9 cellular contexts compared by ENCODE assay signal in the genomic region with DNA sequence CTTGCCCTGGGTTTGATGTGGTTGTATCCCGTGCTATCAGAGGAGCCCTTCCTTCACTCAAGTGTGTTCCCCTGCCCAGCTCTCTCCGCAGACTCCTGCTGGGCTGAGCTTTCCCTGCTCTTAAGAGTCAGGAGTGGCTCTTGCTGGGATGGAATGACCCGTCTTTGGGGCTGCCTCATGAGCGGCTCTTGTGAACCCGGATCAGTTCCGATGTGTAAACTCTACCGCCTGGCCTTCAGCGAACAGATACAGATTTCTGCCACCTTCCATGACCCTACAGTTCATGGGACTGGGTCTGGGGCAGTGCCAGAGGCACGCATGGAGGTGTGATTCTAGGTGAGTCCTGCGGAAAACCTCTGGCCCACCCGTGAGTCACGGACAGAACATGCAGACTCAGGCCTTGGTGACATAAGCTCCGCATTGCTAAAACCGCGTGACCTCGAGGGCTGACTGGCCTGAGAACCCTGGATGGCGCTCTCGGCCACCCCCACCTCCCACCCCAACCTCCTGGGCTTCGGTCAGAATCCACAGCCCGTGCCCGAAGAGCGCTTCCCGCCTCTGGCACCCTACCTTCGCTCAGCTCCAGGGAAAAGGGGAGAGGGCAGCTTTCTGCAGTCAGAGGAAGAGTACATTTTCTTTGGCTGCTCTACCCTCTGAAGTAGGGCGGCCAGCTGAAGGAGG. TPM values are rescaled to one million over a fixed set of nuclear protein-coding genes. Genes with fewer than 3 reads are reported as not detected.
DNase-seq lines count a peak whose midpoint lies in the region; ATAC-seq, FAIRE-seq and TF ChIP-seq lines count a peak whose summit lies in the region.
"Had no signal": no experiment of that assay in that cellular context is flagged by ENCODE, and none has a peak within 500 bp of the region (broad histone marks: within the 10 kb centered on the region; RNA-seq: fewer than 3 reads in every experiment).

No MANE protein-coding gene starts in this region.

- no peak for ATAC-seq in mucosa of descending colon
- no peak for ATAC-seq in HG02884 (IDR thresholded peaks at IDR 0.05; ENCODE audit: unreplicated experiment)

- FAIRE-seq in HTR-8/SVneo (lab: Jason Lieb, UNC) = no peak
- FAIRE-seq: endometrium had no signal

- H3K4me1 ChIP-seq in mucosa of descending colon (ENCODE audit: low read depth) = peaks cover 14% of the 10 kb centered on the region
- H3K4me1 ChIP-seq in HAP-1 = no peaks in the 10 kb centered on the region

- TF ChIP-seq CTCF in HL-60 (IDR thresholded peaks at IDR 0.05; ENCODE audit: insufficient read depth, low read length) (no peak), mucosa of descending colon (IDR thresholded peaks at IDR 0.05) (no peak)

- H3K27me3 ChIP-seq in HL-60 (ENCODE audit: insufficient read depth, poor library complexity, severe bottlenecking) (no peaks in the 10 kb centered on the region), HAP-1 (ENCODE audit: low read depth) (peaks cover 70% of the 10 kb centered on the region)

- H3K36me3 ChIP-seq in mucosa of descending colon (ENCODE audit: low read depth) (no peaks in the 10 kb centered on the region), HAP-1 (replicated peaks) (no peaks in the 10 kb centered on the region)

- in situ Hi-C loops in HAP-1 (cut with MboI; ENCODE audit: low sequenced_read_pairs) = no loop called here

- DNase-seq in HL-60 (ENCODE audit: low read depth in 1 of 2, low spot score in 1 of 2) = no peak
- DNase-seq in astrocyte of the hippocampus (ENCODE audit: low read depth, low spot score) = peak; percentile 29
- peak; percentile 25 for DNase-seq in iPS-NIHi7 (ENCODE audit: extremely low spot score)
- DNase-seq in skeletal muscle cell (ENCODE audit: low read depth) = no peak
- DNase-seq in mucosa of descending colon = no peak
- no peak for DNase-seq in HAP-1 (ENCODE audit: low spot score in 2 of 2)
- DNase-seq in HTR-8/SVneo (ENCODE audit: insufficient read length, low spot score) = no peak

- H3K4me3 ChIP-seq in HL-60 (replicated peaks; ENCODE audit: insufficient read depth, low read length) (no peak overlapping the region; the same call in 1 of the 2 replicates), skeletal muscle cell (ENCODE audit: low read depth, low read length) (peak overlapping the region; percentile 51), mucosa of descending colon (no peak overlapping the region), HAP-1 (no peak overlapping the region)

- intact Hi-C loops in mucosa of descending colon (cut with DNase I, micrococcal nuclease) = no loop called here

- H3K27ac ChIP-seq in HL-60 (replicated peaks) = peak overlapping the region; percentile 76

- H3K9me3 ChIP-seq in mucosa of descending colon = no peaks in the 10 kb centered on the region
- no peaks in the 10 kb centered on the region for H3K9me3 ChIP-seq in HAP-1

RNA-seq across cellular contexts. Expression of a gene that starts 1.3 kb away (rescaled TPM):
- total RNA-seq in mucosa of descending colon = 10 to 100 TPM in 2 of 3 donors, 1 to 10 TPM in 1; 4.9 to 82.1 (median 48.8) TPM

Comparison
In these comparisons a context has a peak if more than half of its experiments do, and no peak if none do; other contexts are left out.
1. DNase-seq: peak in astrocyte of the hippocampus (single experiment) and iPS-NIHi7 (single experiment); none in HL-60 (0 of 2), skeletal muscle cell (single experiment), mucosa of descending colon (0 of 3), HAP-1 (0 of 2) and HTR-8/SVneo (single experiment).